9 cellular contexts compared by ENCODE assay signal in genomic region chr5:21810737-21811316, GRCh38.
DNase-seq lines count a peak whose midpoint lies in the region; ATAC-seq, FAIRE-seq and TF ChIP-seq lines count a peak whose summit lies in the region.
"Had no signal": no experiment of that assay in that cellular context is flagged by ENCODE, and none has a peak within 500 bp of the region (broad histone marks: within the 10 kb centered on the region; RNA-seq: fewer than 3 reads in every experiment).

No MANE protein-coding gene starts in this region.

- peaks cover 3% of the 10 kb centered on the region for H3K4me1 Mint-ChIP-seq in astrocyte (ENCODE audit: low read depth, unreplicated experiment)
- H3K4me1 Mint-ChIP-seq in activated naive CD4-positive, alpha-beta T cell treated with anti-CD3 and anti-CD28 coated beads for 36 hours (ENCODE audit: low read depth): no peaks in the 10 kb centered on the region

- no peak overlapping the region for H3K27ac Mint-ChIP-seq in astrocyte (ENCODE audit: unreplicated experiment)
- no peak overlapping the region for H3K27ac Mint-ChIP-seq in activated naive CD4-positive, alpha-beta T cell treated with anti-CD3 and anti-CD28 coated beads for 36 hours
- H3K27ac Mint-ChIP-seq: IgD-negative memory B cell had no signal

- no peaks in the 10 kb centered on the region for H3K36me3 ChIP-seq in astrocyte (ENCODE audit: insufficient read depth, low read length)

- no peaks in the 10 kb centered on the region for H3K9me3 ChIP-seq in astrocyte (ENCODE audit: insufficient read depth, low read depth, low read length)

- intact Hi-C loops in posterior vena cava (cut with DNase I): no loop called here
- intact Hi-C loops in activated naive CD4-positive, alpha-beta T cell treated with anti-CD3 and anti-CD28 coated beads for 36 hours (cut with micrococcal nuclease): no loop called here

- H3K79me2 ChIP-seq in astrocyte (ENCODE audit: insufficient read depth, low read length): no peaks in the 10 kb centered on the region

- no peaks in the 10 kb centered on the region for H3K36me3 Mint-ChIP-seq in astrocyte (ENCODE audit: low read depth, unreplicated experiment)
- H3K36me3 Mint-ChIP-seq in activated naive CD4-positive, alpha-beta T cell treated with anti-CD3 and anti-CD28 coated beads for 36 hours (ENCODE audit: low read depth): no peaks in the 10 kb centered on the region
- H3K36me3 Mint-ChIP-seq: IgD-negative memory B cell had no signal

- DNase-seq in ELR (ENCODE audit: low read depth): peak; percentile 46
- no peak for DNase-seq in LNCaP clone FGC (ENCODE audit: low read depth)
- DNase-seq in astrocyte (ENCODE audit: low read depth): peak; percentile 22
- peak; percentile 8 for DNase-seq in myocyte (ENCODE audit: low read depth)
- no peak for DNase-seq in posterior vena cava (ENCODE audit: low spot score)
- DNase-seq in activated naive CD4-positive, alpha-beta T cell treated with anti-CD3 and anti-CD28 coated beads for 36 hours: no peak

- no peak overlapping the region for H3K4me3 Mint-ChIP-seq in astrocyte (ENCODE audit: unreplicated experiment)
- no peak overlapping the region for H3K4me3 Mint-ChIP-seq in activated naive CD4-positive, alpha-beta T cell treated with anti-CD3 and anti-CD28 coated beads for 36 hours
- H3K4me3 Mint-ChIP-seq: IgD-negative memory B cell had no signal

- TF ChIP-seq CTCF in LNCaP clone FGC (IDR thresholded peaks at IDR 0.05; ENCODE audit: control insufficient read depth, extremely low read depth, insufficient read depth) (peak; percentile 43), astrocyte (IDR thresholded peaks at IDR 0.05; ENCODE audit: insufficient read depth, low read depth, low read length) (peak; percentile 41)

- no peak for FAIRE-seq in astrocyte (lab: Jason Lieb, UNC)

- no peaks in the 10 kb centered on the region for H3K9me3 Mint-ChIP-seq in astrocyte (ENCODE audit: unreplicated experiment)
- H3K9me3 Mint-ChIP-seq in activated naive CD4-positive, alpha-beta T cell treated with anti-CD3 and anti-CD28 coated beads for 36 hours: no peaks in the 10 kb centered on the region
- H3K9me3 Mint-ChIP-seq: IgD-negative memory B cell had no signal

- H3K4me1 ChIP-seq in astrocyte (ENCODE audit: insufficient read depth, low read length): peaks cover 6% of the 10 kb centered on the region

- no peak overlapping the region for H2AFZ ChIP-seq in astrocyte (ENCODE audit: low read depth, low read length)

- no peaks in the 10 kb centered on the region for H3K27me3 ChIP-seq in astrocyte (ENCODE audit: insufficient read depth, low read length)

- no peak overlapping the region for H3K9ac ChIP-seq in astrocyte (ENCODE audit: low read length)

- H3K4me3 ChIP-seq in LNCaP clone FGC (ENCODE audit: low read depth, low read length): no peak overlapping the region
- no peak overlapping the region for H3K4me3 ChIP-seq in astrocyte (ENCODE audit: insufficient read depth, low read depth, low read length)

- H4K20me1 ChIP-seq in astrocyte (ENCODE audit: insufficient read depth, low read length): no peaks in the 10 kb centered on the region

- CTCF ChIA-PET in activated naive CD4-positive, alpha-beta T cell treated with anti-CD3 and anti-CD28 coated beads for 36 hours (lab: Charles Lee): no interaction called here

- no peak overlapping the region for H3K27ac ChIP-seq in astrocyte (ENCODE audit: low read depth, low read length)

- ATAC-seq in esophagus mucosa: no peak
- ATAC-seq in HG03097 (IDR thresholded peaks at IDR 0.05; ENCODE audit: low FRiP score, unreplicated experiment): no peak

- no peak overlapping the region for H3K4me2 ChIP-seq in astrocyte (ENCODE audit: low read length)

- no peaks in the 10 kb centered on the region for H3K27me3 Mint-ChIP-seq in astrocyte (ENCODE audit: low read depth, unreplicated experiment)
- H3K27me3 Mint-ChIP-seq in activated naive CD4-positive, alpha-beta T cell treated with anti-CD3 and anti-CD28 coated beads for 36 hours (ENCODE audit: low read depth): no peaks in the 10 kb centered on the region
- H3K27me3 Mint-ChIP-seq: IgD-negative memory B cell had no signal

Comparison
In these comparisons a context has a peak if more than half of its experiments do, and no peak if none do; other contexts are left out.
1. DNase-seq: peak in ELR (single experiment), astrocyte (single experiment) and myocyte (single experiment); none in LNCaP clone FGC (single experiment), posterior vena cava (single experiment) and activated naive CD4-positive, alpha-beta T cell treated with anti-CD3 and anti-CD28 coated beads for 36 hours (single experiment).